Comparison of ENCODE assay signal across 17 cellular contexts in genomic region chr15:45091581-45091980, GRCh38. TPM values are rescaled to one million over a fixed set of nuclear protein-coding genes. Genes with fewer than 3 reads are reported as not detected.
A peak's percentile ranks its signal among the peaks of the same experiment; 100 is the strongest.
DNase-seq lines count a peak whose midpoint lies in the region; ATAC-seq, FAIRE-seq and TF ChIP-seq lines count a peak whose summit lies in the region.
"Had no signal": no experiment of that assay in that cellular context is flagged by ENCODE, and none has a peak within 500 bp of the region (broad histone marks: within the 10 kb centered on the region; RNA-seq: fewer than 3 reads in every experiment).

No MANE protein-coding gene starts in this region.

- 37% methylated on average over 2 of the region's 2 CpGs for WGBS in K562 (ENCODE audit: insufficient coverage, low coverage, missing lambda C conversion rate)
- 26 to 40% (median 34%) methylated on average over 2 of the region's 2 CpGs for WGBS in psoas muscle, 3 donors

- CTCF ChIA-PET in K562 (lab: Yijun Ruan, JAX; ENCODE audit: low intra/inter-chr PET ratio) (interaction anchor here (0.8 kb wide), 1 partner anchor 340 kb away, joined by 3 read pairs; no protein-coding TSS in a partner anchor), RWPE1 (lab: Yijun Ruan, JAX) (no interaction called here)

- H2AFZ ChIP-seq in K562 (ENCODE audit: low read depth, low read length) = peak overlapping the region; percentile 58; the same call in 1 of the 2 replicates
- H2AFZ ChIP-seq: PC-9 had no signal

- H3K4me3 ChIP-seq in K562 (no peak overlapping the region), psoas muscle (no peak overlapping the region)
- H3K4me3 ChIP-seq: BLaER1 treated with 17β-estradiol and CSF1 and Interleukin-3, amounts not matched to agents 10 nM and 100 nM; PC-9 had no signal

- H3K9ac ChIP-seq in K562 (ENCODE audit: insufficient read depth in 1 of 2, low read depth in 2 of 2, low read length in 2 of 2) = no peak overlapping the region
- H3K9ac ChIP-seq: BLaER1 treated with 17β-estradiol and CSF1 and Interleukin-3, amounts not matched to agents 10 nM and 100 nM; KMS-11 had no signal

- BruUV-seq in K562 (replicated peaks; lab: Mats Ljungman, UMichigan) = no TSS peak

- TF ChIP-seq CTCF in K562 (IDR thresholded peaks at IDR 0.05 in 2 of 3, conservative IDR thresholded peaks at IDR 0.05 in 1 of 3; ENCODE audit: insufficient read depth in 2 of 3, low read depth in 1 of 3, low read length in 3 of 3) (no peak), psoas muscle (IDR thresholded peaks at IDR 0.05) (no peak), RWPE1 (conservative IDR thresholded peaks at IDR 0.05; ENCODE audit: low read depth) (no peak)

- intact Hi-C loops in K562 (cut with micrococcal nuclease) = no loop called here
- intact Hi-C loops in left ventricle myocardium superior (cut with micrococcal nuclease) = no loop called here
- intact Hi-C loops in psoas muscle (cut with DNase I) = no loop called here

- no peak for TF ChIP-seq POLR2A in GM12892 (IDR thresholded peaks at IDR 0.05; ENCODE audit: low read depth, low read length)
- no peak for TF ChIP-seq POLR2A in K562 (conservative IDR thresholded peaks at IDR 0.05)

- H4K20me1 ChIP-seq in K562 (replicated peaks; ENCODE audit: control insufficient read depth, insufficient read depth, low read length) = no peaks in the 10 kb centered on the region
- H4K20me1 ChIP-seq: BLaER1 treated with 17β-estradiol and CSF1 and Interleukin-3, amounts not matched to agents 10 nM and 100 nM had no signal

- in situ Hi-C loops in K562 (cut with MboI) = no loop called here

- TF ChIP-seq RAD21 in K562 (CRISPR knock-in tag; conservative IDR thresholded peaks at IDR 0.05 in 1 of 2, IDR thresholded peaks at IDR 0.05 in 1 of 2) = no peak

- H3K36me3 ChIP-seq in K562 (ENCODE audit: control insufficient read depth, insufficient read depth, low read length) = no peaks in the 10 kb centered on the region
- H3K36me3 ChIP-seq in psoas muscle (ENCODE audit: insufficient read depth in 1 of 2, low read depth in 1 of 2) = no peaks in the 10 kb centered on the region
- H3K36me3 ChIP-seq: BLaER1 treated with 17β-estradiol and CSF1 and Interleukin-3, amounts not matched to agents 10 nM and 100 nM had no signal

- peak; percentile 22; the same call in 1 of the 3 replicates for ATAC-seq in K562
- peak; percentile 98 for ATAC-seq in left ventricle myocardium superior
- peak; percentile 52 to 92 (median 72) for ATAC-seq in psoas muscle

- H3K4me1 ChIP-seq in K562 (replicated peaks in 1 of 2; ENCODE audit: control insufficient read depth in 2 of 2, insufficient read depth in 2 of 2, low read length in 2 of 2) (peaks cover 18 to 29% of the 10 kb centered on the region in 2 experiments), psoas muscle (no peaks in the 10 kb centered on the region)
- H3K4me1 ChIP-seq: BLaER1 treated with 17β-estradiol and CSF1 and Interleukin-3, amounts not matched to agents 10 nM and 100 nM had no signal

- no peaks in the 10 kb centered on the region for H3K79me2 ChIP-seq in K562 (ENCODE audit: control insufficient read depth, insufficient read depth, low read length)

- H3K27ac ChIP-seq in K562 (ENCODE audit: extremely low read depth, low read depth, low read length) (no peak overlapping the region), psoas muscle (no peak overlapping the region), RWPE1 (no peak overlapping the region)
- H3K27ac ChIP-seq: BLaER1 treated with 17β-estradiol and CSF1 and Interleukin-3, amounts not matched to agents 10 nM and 100 nM; KMS-11; PC-9 had no signal

- no peaks in the 10 kb centered on the region for H3K27me3 ChIP-seq in K562 (ENCODE audit: control insufficient read depth in 2 of 2, insufficient read depth in 2 of 2, low read length in 2 of 2)
- peaks cover 0 to 7% (median 0%) of the 10 kb centered on the region in 3 donors for H3K27me3 ChIP-seq in psoas muscle (ENCODE audit: insufficient read depth in 3 of 3, low read length in 2 of 3)
- H3K27me3 ChIP-seq: BLaER1 treated with 17β-estradiol and CSF1 and Interleukin-3, amounts not matched to agents 10 nM and 100 nM had no signal

- TF ChIP-seq EP300 in K562 (IDR thresholded peaks at IDR 0.05; ENCODE audit: low read length) = no peak

- DNase-seq in GM12892 (ENCODE audit: insufficient read length) = no peak
- DNase-seq in K562 (ENCODE audit: extremely low read depth in 1 of 4, low spot score in 3 of 4) = no peak
- peak; percentile 71 for DNase-seq in left ventricle myocardium superior
- peak in 1 of 2 donors; percentile 49 for DNase-seq in psoas muscle
- DNase-seq in DMS79 treated with DMSO at 0.1 percent for 48 hours (lab: John Stamatoyannopoulos, UW) = no peak
- DNase-seq in effector CD8-positive, alpha-beta T cell (lab: John Stamatoyannopoulos, UW) = no peak
- DNase-seq in activated CD4-positive, alpha-beta T cell treated with anti-CD3 and anti-CD28 coated beads for 4 hours = no peak
- no peak for DNase-seq in RWPE1 (ENCODE audit: low spot score)
- DNase-seq: NCI-H1105, NCI-H187, NCI-H446, PC-9, SHP77 treated with DMSO at 0.1 percent for 48 hours had no signal

- H3K9me3 ChIP-seq in K562 (replicated peaks; ENCODE audit: control insufficient read depth, insufficient read depth, low read depth, low read length) (no peaks in the 10 kb centered on the region), psoas muscle (no peaks in the 10 kb centered on the region)
- H3K9me3 ChIP-seq: BLaER1 treated with 17β-estradiol and CSF1 and Interleukin-3, amounts not matched to agents 10 nM and 100 nM had no signal

- FAIRE-seq in GM12892 (lab: Jason Lieb, UNC) (peak; percentile 42), K562 (lab: Jason Lieb, UNC) (no peak)

- H3K4me2 ChIP-seq in K562 (ENCODE audit: insufficient read depth, low read length) = no peak overlapping the region
- H3K4me2 ChIP-seq: BLaER1 treated with 17β-estradiol and CSF1 and Interleukin-3, amounts not matched to agents 10 nM and 100 nM; KMS-11; PC-9 had no signal

- POLR2A ChIA-PET in K562 (lab: Yijun Ruan, JAX) = interaction anchor here (0.7 kb wide), 1 partner anchor 123 kb away, joined by 3 read pairs; no protein-coding TSS in a partner anchor
- POLR2A ChIA-PET in RWPE1 (lab: Yijun Ruan, JAX; ENCODE audit: low non-redundant PET) = no interaction called here

- H3K9me1 ChIP-seq in K562 (ENCODE audit: control insufficient read depth, insufficient read depth, low read length) = no peaks in the 10 kb centered on the region

RNA-seq across cellular contexts. Expression of gene DUOX2, which starts 22.4 kb away (rescaled TPM):
- polyA plus RNA-seq in GM12892 (2012; ENCODE audit: missing spikeins) = 0.04 TPM
- 0.19 and 2.6 TPM in 2 replicates for total RNA-seq in K562 (2011; cell fraction: chromatin; rRNA removed; ENCODE audit: low replicate concordance)
- total RNA-seq in K562 (2011; cell fraction: nucleolus; rRNA removed) = 0.13 and 0.50 TPM in 2 replicates
- 0.23 and 1.2 TPM in 2 replicates for total RNA-seq in K562 (2011; cell fraction: nucleoplasm; rRNA removed)
- total RNA-seq in K562 (2014; rRNA removed) (under 0.01 TPM in 1 of 2 replicates, not detected in the other), K562 (2014; rRNA removed; fragmentation: Illumina TruSeq; extraction: Trizol) (not detected in 2 replicates), K562 (2015; rRNA removed; fragmentation: Illumina TruSeq; extraction: Trizol) (not detected in 2 replicates), K562 (2021) (0.02 and 0.36 TPM in 2 replicates), left ventricle myocardium superior (0.05 TPM), psoas muscle (under 1 TPM in 2 of 4 donors, not detected in 2; 0.04 to 0.73 TPM)
- polyA plus RNA-seq in K562 (2011; rRNA removed) (0.01 and 0.03 TPM in 2 replicates), K562 (2014; fragmentation: Illumina TruSeq; extraction: Trizol) (not detected in 2 replicates), K562 (2014; fragmentation: Nextera tagmentation; extraction: Ambion mirVana) (not detected), K562 (2014; rRNA removed) (0.01 and 0.05 TPM in 2 replicates), psoas muscle (under 1 TPM; 0.01 to 0.06 (median 0.01) TPM)
- polyA plus RNA-seq in K562 (2011; cell fraction: cytosol; rRNA removed) = 0.01 TPM in 1 of 2 replicates, not detected in the other
- 0.08 and 0.55 TPM in 2 replicates for polyA plus RNA-seq in K562 (2011; cell fraction: nucleus; rRNA removed)
- 0.03 and 0.11 TPM in 2 replicates for polyA plus RNA-seq in K562 (2012)
- polyA minus RNA-seq in K562 (2011; rRNA and poly(A)+ RNA removed) = 0.03 and 0.04 TPM in 2 replicates
- not detected in 2 replicates for polyA minus RNA-seq in K562 (2011; cell fraction: cytosol; rRNA and poly(A)+ RNA removed)
- 0.27 TPM in 1 of 2 replicates, not detected in the other for polyA minus RNA-seq in K562 (2011; cell fraction: nucleus; rRNA and poly(A)+ RNA removed)
- total RNA-seq: PC-9 had no signal
- polyA plus RNA-seq: AG04450 had no signal

RNA-seq across cellular contexts. Expression of gene DUOXA2, which starts 22.5 kb away (rescaled TPM):
- not detected for polyA plus RNA-seq in GM12892 (2012; ENCODE audit: missing spikeins)
- not detected in 2 replicates for total RNA-seq in K562 (2011; cell fraction: chromatin; rRNA removed; ENCODE audit: low replicate concordance)
- not detected in 2 replicates for total RNA-seq in K562 (2011; cell fraction: nucleolus; rRNA removed)
- total RNA-seq in K562 (2011; cell fraction: nucleoplasm; rRNA removed) = not detected in 2 replicates
- total RNA-seq in K562 (2014; rRNA removed) (not detected in 2 replicates), K562 (2014; rRNA removed; fragmentation: Illumina TruSeq; extraction: Trizol) (not detected in 2 replicates), K562 (2015; rRNA removed; fragmentation: Illumina TruSeq; extraction: Trizol) (not detected in 2 replicates), K562 (2021) (not detected in 2 replicates), left ventricle myocardium superior (not detected), psoas muscle (not detected)
- polyA plus RNA-seq in K562 (2011; rRNA removed) (not detected in 2 replicates), K562 (2014; fragmentation: Illumina TruSeq; extraction: Trizol) (not detected in 2 replicates), K562 (2014; fragmentation: Nextera tagmentation; extraction: Ambion mirVana) (not detected), K562 (2014; rRNA removed) (not detected in 2 replicates), psoas muscle (under 1 TPM in 1 of 3 donors, not detected in 2; 0.11 TPM)
- polyA plus RNA-seq in K562 (2011; cell fraction: cytosol; rRNA removed) = not detected in 2 replicates
- polyA plus RNA-seq in K562 (2011; cell fraction: nucleus; rRNA removed) = not detected in 2 replicates
- 0.05 TPM in 1 of 2 replicates, not detected in the other for polyA plus RNA-seq in K562 (2012)
- not detected in 2 replicates for polyA minus RNA-seq in K562 (2011; rRNA and poly(A)+ RNA removed)
- not detected in 2 replicates for polyA minus RNA-seq in K562 (2011; cell fraction: cytosol; rRNA and poly(A)+ RNA removed)
- not detected in 2 replicates for polyA minus RNA-seq in K562 (2011; cell fraction: nucleus; rRNA and poly(A)+ RNA removed)
- total RNA-seq: MCF 10A, PC-9 had no signal
- polyA plus RNA-seq: AG04450 had no signal

RNA-seq across cellular contexts. Expression of gene DUOXA1, which starts 38.1 kb away (rescaled TPM):
- not detected for polyA plus RNA-seq in GM12892 (2012; ENCODE audit: missing spikeins)
- total RNA-seq in K562 (2011; cell fraction: chromatin; rRNA removed; ENCODE audit: low replicate concordance) = 0.19 and 2.7 TPM in 2 replicates
- total RNA-seq in K562 (2011; cell fraction: nucleolus; rRNA removed) = 0.26 and 1.8 TPM in 2 replicates
- total RNA-seq in K562 (2011; cell fraction: nucleoplasm; rRNA removed) = 0.29 and 0.38 TPM in 2 replicates
- total RNA-seq in K562 (2014; rRNA removed) = not detected in 2 replicates
- not detected in 2 replicates for total RNA-seq in K562 (2014; rRNA removed; fragmentation: Illumina TruSeq; extraction: Trizol)
- not detected in 2 replicates for total RNA-seq in K562 (2015; rRNA removed; fragmentation: Illumina TruSeq; extraction: Trizol)
- 0.24 TPM in 1 of 2 replicates, not detected in the other for total RNA-seq in K562 (2021)
- 0.17 TPM in 1 of 2 replicates, not detected in the other for polyA plus RNA-seq in K562 (2011; rRNA removed)
- 0.12 TPM in 1 of 2 replicates, not detected in the other for polyA plus RNA-seq in K562 (2011; cell fraction: cytosol; rRNA removed)
- 0.28 and 1.5 TPM in 2 replicates for polyA plus RNA-seq in K562 (2011; cell fraction: nucleus; rRNA removed)
- polyA plus RNA-seq in K562 (2012) = 0.14 TPM in 1 of 2 replicates, not detected in the other
- not detected in 2 replicates for polyA plus RNA-seq in K562 (2014; fragmentation: Illumina TruSeq; extraction: Trizol)
- polyA plus RNA-seq in K562 (2014; fragmentation: Nextera tagmentation; extraction: Ambion mirVana) = not detected
- polyA plus RNA-seq in K562 (2014; rRNA removed) = 0.74 TPM in 1 of 2 replicates, not detected in the other
- polyA minus RNA-seq in K562 (2011; rRNA and poly(A)+ RNA removed) = 0.18 TPM in 1 of 2 replicates, not detected in the other
- not detected in 2 replicates for polyA minus RNA-seq in K562 (2011; cell fraction: cytosol; rRNA and poly(A)+ RNA removed)
- polyA minus RNA-seq in K562 (2011; cell fraction: nucleus; rRNA and poly(A)+ RNA removed) = 0.40 TPM in 1 of 2 replicates, not detected in the other
- total RNA-seq in left ventricle myocardium superior = 0.59 TPM
- total RNA-seq in psoas muscle = under 1 TPM in 2 of 4 donors, not detected in 2; 0.44 to 0.56 TPM
- under 1 TPM in 2 of 3 donors, not detected in 1; 0.04 to 0.05 TPM for polyA plus RNA-seq in psoas muscle
- polyA plus RNA-seq: AG04450 had no signal

RNA-seq across cellular contexts. Expression of gene DUOX1, which starts 38.2 kb away (rescaled TPM):
- 0.81 TPM for polyA plus RNA-seq in GM12892 (2012; ENCODE audit: missing spikeins)
- total RNA-seq in K562 (2011; cell fraction: chromatin; rRNA removed; ENCODE audit: low replicate concordance) = 1.0 TPM in 1 of 2 replicates, not detected in the other
- 0.39 and 0.50 TPM in 2 replicates for total RNA-seq in K562 (2011; cell fraction: nucleolus; rRNA removed)
- total RNA-seq in K562 (2011; cell fraction: nucleoplasm; rRNA removed) = 0.38 TPM in 1 of 2 replicates, not detected in the other
- total RNA-seq in K562 (2014; rRNA removed) = not detected in 2 replicates
- total RNA-seq in K562 (2014; rRNA removed; fragmentation: Illumina TruSeq; extraction: Trizol) = not detected in 2 replicates
- not detected in 2 replicates for total RNA-seq in K562 (2015; rRNA removed; fragmentation: Illumina TruSeq; extraction: Trizol)
- total RNA-seq in K562 (2021) = 0.22 TPM in 2 replicates
- polyA plus RNA-seq in K562 (2011; rRNA removed) = 0.01 TPM in 1 of 2 replicates, not detected in the other
- 0.03 TPM in 1 of 2 replicates, not detected in the other for polyA plus RNA-seq in K562 (2011; cell fraction: cytosol; rRNA removed)
- polyA plus RNA-seq in K562 (2011; cell fraction: nucleus; rRNA removed) = 0.04 and 0.73 TPM in 2 replicates
- polyA plus RNA-seq in K562 (2012) = 0.29 and 0.79 TPM in 2 replicates
- not detected in 2 replicates for polyA plus RNA-seq in K562 (2014; fragmentation: Illumina TruSeq; extraction: Trizol)
- under 1 TPM in 1 of 2 experiments, not detected in 1; 0.01 TPM for polyA plus RNA-seq in K562 (2014; fragmentation: Nextera tagmentation; extraction: Ambion mirVana)
- polyA plus RNA-seq in K562 (2014; rRNA removed) = not detected in 2 replicates
- polyA minus RNA-seq in K562 (2011; rRNA and poly(A)+ RNA removed) = not detected in 2 replicates
- polyA minus RNA-seq in K562 (2011; cell fraction: cytosol; rRNA and poly(A)+ RNA removed) = not detected in 2 replicates
- not detected in 2 replicates for polyA minus RNA-seq in K562 (2011; cell fraction: nucleus; rRNA and poly(A)+ RNA removed)
- total RNA-seq in left ventricle myocardium superior = 0.50 TPM
- under 1 TPM; 0.46 to 0.94 (median 0.59) TPM for total RNA-seq in psoas muscle
- under 1 TPM; 0.03 to 0.18 (median 0.17) TPM for polyA plus RNA-seq in psoas muscle
- total RNA-seq: PC-9 had no signal
- polyA plus RNA-seq: AG04450 had no signal

Comparison
In these comparisons a context has a peak if more than half of its experiments do, and no peak if none do; other contexts are left out.
1. ATAC-seq: peak in every context shown above with its lines; median percentile 98 in left ventricle myocardium superior; 72 in psoas muscle; 22 in K562.